ENCODE assay signal across 8 cellular contexts in the genomic region with DNA sequence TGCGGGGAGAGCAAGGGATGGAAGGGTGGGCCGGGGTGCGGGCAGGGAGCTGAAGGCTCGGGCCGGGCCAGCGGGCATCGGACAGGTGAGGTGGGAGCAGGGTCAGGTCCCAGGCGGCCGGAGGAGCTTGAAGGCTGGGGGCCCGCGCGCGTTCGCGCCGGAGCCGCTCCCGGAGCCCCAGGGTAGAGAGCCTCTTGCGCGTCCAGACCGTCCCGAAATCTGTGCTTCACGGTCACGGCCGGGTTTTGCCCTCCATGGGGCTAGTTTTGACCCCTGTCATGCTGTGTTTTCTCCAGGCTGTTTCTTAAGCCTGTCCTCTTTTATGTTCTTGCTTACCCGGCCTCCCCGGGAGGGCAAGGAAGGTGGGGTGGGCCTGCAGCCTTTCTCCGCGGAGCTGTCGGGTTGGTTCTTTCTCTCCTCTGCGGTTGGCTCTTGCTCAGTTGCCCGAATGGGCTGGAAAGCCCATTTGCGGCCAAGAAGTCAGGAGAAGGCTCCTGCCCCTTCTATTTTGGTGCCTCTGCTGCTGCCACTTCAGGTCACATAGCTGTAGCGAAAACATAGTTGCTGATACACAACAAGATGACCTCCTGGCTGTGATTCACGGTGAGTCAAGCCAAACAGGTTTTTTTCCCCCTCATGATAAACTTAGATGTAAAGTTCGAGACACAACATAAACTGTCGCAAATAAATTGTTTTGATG. TPM values are rescaled to one million over a fixed set of nuclear protein-coding genes. Genes with fewer than 3 reads are reported as not detected.
DNase-seq lines count a peak whose midpoint lies in the region; ATAC-seq and TF ChIP-seq lines count a peak whose summit lies in the region.

No MANE protein-coding gene starts in this region.

- H2AFZ ChIP-seq in osteoblast (ENCODE audit: low read length), result peak overlapping the region; percentile 88

- H3K9me3 ChIP-seq in osteoblast (ENCODE audit: low read depth, low read length), result no peaks in the 10 kb centered on the region

- H3K4me1 ChIP-seq in osteoblast (ENCODE audit: insufficient read depth, low read length), result peaks cover 7% of the 10 kb centered on the region

- CTCF ChIA-PET in HEK293T (lab: Yijun Ruan, JAX), result no interaction called here

- H4K20me1 ChIP-seq in osteoblast (ENCODE audit: insufficient read depth, low read length), result peaks cover 9% of the 10 kb centered on the region

- H3K4me3 ChIP-seq in osteoblast (ENCODE audit: insufficient read depth, low read length), result peak overlapping the region; percentile 91

- intact Hi-C loops in Right ventricle myocardium superior (cut with DNase I), result loop anchor here (5.0 kb wide), 1 partner anchor 52 kb away; the partner anchor contains the start of gene TFAM

- POLR2A ChIA-PET in HEK293T (lab: Yijun Ruan, JAX), result interaction anchor here (0.5 to 2.0 kb wide), 4 partner anchors 13 to 170 kb away, joined by 3 to 12 read pairs (median 4); partner anchors contain the start of gene TFAM

- H3K4me2 ChIP-seq in osteoblast (ENCODE audit: insufficient read depth, low read length), result peak overlapping the region; percentile 96

- peak; percentile 51 for DNase-seq in NCI-H146 (lab: John Stamatoyannopoulos, UW)
- DNase-seq in NCI-H146 treated with DMSO at 0.1 percent for 48 hours (lab: John Stamatoyannopoulos, UW; ENCODE audit: unreplicated experiment), result no peak
- DNase-seq in HEK293T (ENCODE audit: extremely low spot score), result peak; percentile 31
- DNase-seq in LoVo (ENCODE audit: low spot score), result peak; percentile 64
- peak; percentile 12 for DNase-seq in activated naive CD4-positive, alpha-beta T cell treated with anti-CD3 and anti-CD28 coated beads, Interleukin-2, amount 50 U/mL, for 16 hours
- peak; percentile 67 for DNase-seq in Right ventricle myocardium superior
- DNase-seq in osteoblast (ENCODE audit: insufficient read length, low spot score, missing footprints), result peak; percentile 72
- DNase-seq in retina, result no peak

- peaks cover 37% of the 10 kb centered on the region for H3K79me2 ChIP-seq in osteoblast (ENCODE audit: insufficient read depth, low read length)

- no peak for TF ChIP-seq CTCF in osteoblast (IDR thresholded peaks at IDR 0.05; ENCODE audit: extremely low read depth, low read depth, low read length)

- H3K36me3 ChIP-seq in osteoblast (ENCODE audit: insufficient read depth, low read length), result no peaks in the 10 kb centered on the region

- peak; percentile 89 for ATAC-seq in Right ventricle myocardium superior (ENCODE audit: poor library complexity)

- peak overlapping the region; percentile 47 for H3K27ac ChIP-seq in osteoblast (ENCODE audit: low read depth, low read length)

- H3K27me3 ChIP-seq in osteoblast (ENCODE audit: insufficient read depth, low read length), result peaks cover 9% of the 10 kb centered on the region

TF ChIP-seq in HEK293T, 16 proteins besides CTCF, POLR2A, EP300 and RAD21:
- TF ChIP-seq TARDBP (IDR thresholded peaks at IDR 0.05) (no peak), ZNF384 (IDR thresholded peaks at IDR 0.05) (no peak), FOXA1 (IDR thresholded peaks at IDR 0.05) (no peak), CTBP1 (IDR thresholded peaks at IDR 0.05; ENCODE audit: borderline replicate concordance) (no peak), HDGF (IDR thresholded peaks at IDR 0.05; ENCODE audit: borderline replicate concordance) (no peak), LEF1 (IDR thresholded peaks at IDR 0.05; ENCODE audit: borderline replicate concordance) (no peak), ELF4 (IDR thresholded peaks at IDR 0.05) (no peak), SP1 (IDR thresholded peaks at IDR 0.05) (no peak), PKNOX1 (IDR thresholded peaks at IDR 0.05) (no peak), BHLHE40 (IDR thresholded peaks at IDR 0.05; ENCODE audit: borderline replicate concordance) (no peak), NFRKB (IDR thresholded peaks at IDR 0.05) (no peak), FOXK2 (IDR thresholded peaks at IDR 0.05) (no peak), ARNT (IDR thresholded peaks at IDR 0.05) (no peak), SUZ12 (IDR thresholded peaks at IDR 0.05) (no peak), L3MBTL2 (conservative IDR thresholded peaks at IDR 0.05) (no peak), FOXM1 (IDR thresholded peaks at IDR 0.05; ENCODE audit: borderline replicate concordance) (no peak)

RNA-seq across cellular contexts. Expression of gene UBE2D1, which starts 0.7 kb away (rescaled TPM):
- total RNA-seq in Right ventricle myocardium superior (61.2 TPM), osteoblast (20.3 and 22.4 TPM in 2 replicates)

RNA-seq across cellular contexts. Expression of gene TFAM, which starts 49.8 kb away (rescaled TPM):
- total RNA-seq in Right ventricle myocardium superior, result 26.4 TPM
- 18.8 and 19.7 TPM in 2 replicates for total RNA-seq in osteoblast

Comparison
In these comparisons a context has a peak if more than half of its experiments do, and no peak if none do; other contexts are left out.
1. DNase-seq: peak in NCI-H146 (single experiment), HEK293T (single experiment), LoVo (single experiment), activated naive CD4-positive, alpha-beta T cell treated with anti-CD3 and anti-CD28 coated beads, Interleukin-2, amount 50 U/mL, for 16 hours (single experiment), Right ventricle myocardium superior (single experiment) and osteoblast (single experiment); none in NCI-H146 treated with DMSO at 0.1 percent for 48 hours (single experiment) and retina (single experiment).